ENCODE assay signal across 18 cellular contexts in the genomic region with DNA sequence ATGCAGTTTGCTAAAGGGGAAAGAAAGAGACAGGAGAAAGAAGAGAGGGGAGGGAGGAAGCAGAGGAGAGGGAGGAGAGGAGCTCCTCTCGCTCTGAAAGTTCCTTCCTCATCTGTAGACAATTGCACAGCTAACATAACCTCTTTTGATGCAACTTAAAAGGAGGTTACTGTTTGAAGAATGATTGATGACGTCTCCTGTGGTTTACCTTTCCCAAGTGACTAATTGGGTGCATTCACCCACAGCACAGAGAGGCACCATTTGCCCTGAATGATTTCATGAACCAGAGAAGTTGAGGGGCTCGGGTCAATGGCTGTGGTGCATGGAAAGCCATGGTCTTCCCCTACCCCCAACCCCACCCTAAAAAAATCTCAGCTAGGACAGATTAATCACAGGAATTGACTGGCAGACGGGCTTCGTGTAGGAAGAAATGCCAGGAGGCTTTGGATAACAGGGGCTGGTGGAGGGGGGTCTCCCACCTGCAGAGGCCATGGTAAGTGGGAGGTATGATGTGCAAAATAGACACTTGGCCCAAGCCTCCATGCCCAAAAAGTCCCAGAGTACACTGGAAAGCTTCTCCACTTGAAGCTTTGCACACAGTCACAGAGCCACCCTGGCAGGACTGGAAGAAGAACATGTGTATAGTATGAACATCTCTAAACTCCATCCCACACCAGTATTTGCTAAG.
DNase-seq lines count a peak whose midpoint lies in the region; ATAC-seq and TF ChIP-seq lines count a peak whose summit lies in the region.
"Had no signal": no experiment of that assay in that cellular context is flagged by ENCODE, and none has a peak within 500 bp of the region (broad histone marks: within the 10 kb centered on the region; RNA-seq: fewer than 3 reads in every experiment).

No MANE protein-coding gene starts in this region.

- H3K36me3 ChIP-seq in KOPT-K1 (ENCODE audit: insufficient read depth, low read length) = no peaks in the 10 kb centered on the region
- H3K36me3 ChIP-seq in uterus = no peaks in the 10 kb centered on the region
- H3K36me3 ChIP-seq: ascending aorta, spleen, upper lobe of right lung had no signal

- CTCF ChIA-PET in WTC11 (lab: Charles Lee) = no interaction called here

- no peak overlapping the region for H3K4me3 ChIP-seq in uterus
- H3K4me3 ChIP-seq: ascending aorta, hepatocyte, spleen, upper lobe of right lung had no signal

- no peak overlapping the region for H3K27ac Mint-ChIP-seq in activated CD4-positive, alpha-beta T cell treated with anti-CD3 and anti-CD28 coated beads, Interleukin-2, amount 10 ng/mL, durations not matched to agents 24 days and 14 days
- H3K27ac Mint-ChIP-seq in activated naive CD8-positive, alpha-beta T cell treated with anti-CD3 and anti-CD28 coated beads for 36 hours = no peak overlapping the region
- H3K27ac Mint-ChIP-seq in WTC11 = no peak overlapping the region
- H3K27ac Mint-ChIP-seq: HFFc6 had no signal

- peaks cover 8% of the 10 kb centered on the region for H3K4me1 Mint-ChIP-seq in activated CD4-positive, alpha-beta T cell treated with anti-CD3 and anti-CD28 coated beads, Interleukin-2, amount 10 ng/mL, durations not matched to agents 24 days and 14 days
- peaks cover 17% of the 10 kb centered on the region for H3K4me1 Mint-ChIP-seq in activated naive CD8-positive, alpha-beta T cell treated with anti-CD3 and anti-CD28 coated beads for 36 hours
- peaks cover 8% of the 10 kb centered on the region for H3K4me1 Mint-ChIP-seq in WTC11

- peaks cover 4% of the 10 kb centered on the region for H3K27me3 Mint-ChIP-seq in activated CD4-positive, alpha-beta T cell treated with anti-CD3 and anti-CD28 coated beads, Interleukin-2, amount 10 ng/mL, durations not matched to agents 24 days and 14 days
- H3K27me3 Mint-ChIP-seq in activated naive CD8-positive, alpha-beta T cell treated with anti-CD3 and anti-CD28 coated beads for 36 hours = peaks cover 34% of the 10 kb centered on the region
- no peaks in the 10 kb centered on the region for H3K27me3 Mint-ChIP-seq in WTC11 (ENCODE audit: low read depth)

- H3K4me1 ChIP-seq in uterus = peaks cover 4 to 5% of the 10 kb centered on the region in 2 donors
- H3K4me1 ChIP-seq: spleen, upper lobe of right lung had no signal

- TF ChIP-seq CTCF in WTC11 (IDR thresholded peaks at IDR 0.05) (no peak), uterus (IDR thresholded peaks at IDR 0.05) (no peak)

- no peaks in the 10 kb centered on the region for H3K9me3 ChIP-seq in KOPT-K1 (ENCODE audit: insufficient read depth, low read length, poor library complexity, severe bottlenecking)
- H3K9me3 ChIP-seq in uterus = no peaks in the 10 kb centered on the region
- H3K9me3 ChIP-seq: ascending aorta, spleen, upper lobe of right lung had no signal

- H3K9me3 Mint-ChIP-seq in activated CD4-positive, alpha-beta T cell treated with anti-CD3 and anti-CD28 coated beads, Interleukin-2, amount 10 ng/mL, durations not matched to agents 24 days and 14 days = no peaks in the 10 kb centered on the region
- H3K9me3 Mint-ChIP-seq in activated naive CD8-positive, alpha-beta T cell treated with anti-CD3 and anti-CD28 coated beads for 36 hours = no peaks in the 10 kb centered on the region
- peaks cover 9% of the 10 kb centered on the region for H3K9me3 Mint-ChIP-seq in WTC11

- no peak for ATAC-seq in WTC11
- ATAC-seq: upper lobe of right lung had no signal

- no peak for TF ChIP-seq POLR2A in uterus (IDR thresholded peaks at IDR 0.05)

- DNase-seq in activated CD4-positive, alpha-beta T cell treated with anti-CD3 and anti-CD28 coated beads for 48 hours = peak; percentile 36
- no peak for DNase-seq in activated CD4-positive, alpha-beta T cell treated with anti-CD3 and anti-CD28 coated beads, Interleukin-2, amount 10 ng/mL, durations not matched to agents 24 days and 14 days
- DNase-seq in activated naive CD8-positive, alpha-beta T cell treated with anti-CD3 and anti-CD28 coated beads for 36 hours = peak; percentile 15
- DNase-seq in mesenteric fat pad (ENCODE audit: low spot score) = peak; percentile 64
- no peak for DNase-seq in WTC11 (ENCODE audit: low spot score)
- DNase-seq in iPS-NIHi11 (ENCODE audit: low spot score) = no peak
- no peak for DNase-seq in uterus
- DNase-seq: activated CD8-positive, alpha-beta memory T cell treated with anti-CD3 and anti-CD28 coated beads for 24 hours; EL; HFFc6; IMR-90; NCI-H187; NCI-H774; spleen; upper lobe of right lung had no signal

- POLR2A ChIA-PET in WTC11 (lab: Charles Lee) = interaction anchor here (0.7 kb wide), 1 partner anchor 11 kb away, joined by 5 read pairs; no protein-coding TSS in a partner anchor

- no peaks in the 10 kb centered on the region for H3K27me3 ChIP-seq in uterus
- H3K27me3 ChIP-seq: ascending aorta, hepatocyte, upper lobe of right lung had no signal

- intact Hi-C loops in activated CD4-positive, alpha-beta T cell treated with anti-CD3 and anti-CD28 coated beads, Interleukin-2, amount 10 ng/mL, durations not matched to agents 24 days and 14 days (cut with micrococcal nuclease) = no loop called here
- intact Hi-C loops in uterus (cut with DNase I; ENCODE audit: low total_unique reads) = no loop called here

- H3K4me3 Mint-ChIP-seq in activated CD4-positive, alpha-beta T cell treated with anti-CD3 and anti-CD28 coated beads, Interleukin-2, amount 10 ng/mL, durations not matched to agents 24 days and 14 days = no peak overlapping the region
- H3K4me3 Mint-ChIP-seq in activated naive CD8-positive, alpha-beta T cell treated with anti-CD3 and anti-CD28 coated beads for 36 hours = no peak overlapping the region
- no peak overlapping the region for H3K4me3 Mint-ChIP-seq in WTC11
- H3K4me3 Mint-ChIP-seq: HFFc6 had no signal

- H3K27ac ChIP-seq in KOPT-K1 (ENCODE audit: low read depth, low read length, poor library complexity, severe bottlenecking) = peak overlapping the region; percentile 28
- no peak overlapping the region for H3K27ac ChIP-seq in uterus
- H3K27ac ChIP-seq: ascending aorta, hepatocyte, spleen, upper lobe of right lung had no signal

- no peaks in the 10 kb centered on the region for H3K36me3 Mint-ChIP-seq in activated CD4-positive, alpha-beta T cell treated with anti-CD3 and anti-CD28 coated beads, Interleukin-2, amount 10 ng/mL, durations not matched to agents 24 days and 14 days (ENCODE audit: low read depth)
- no peaks in the 10 kb centered on the region for H3K36me3 Mint-ChIP-seq in activated naive CD8-positive, alpha-beta T cell treated with anti-CD3 and anti-CD28 coated beads for 36 hours
- peaks cover 2% of the 10 kb centered on the region; the same call in 1 of the 2 replicates for H3K36me3 Mint-ChIP-seq in WTC11

TF ChIP-seq in WTC11, 78 proteins besides CTCF, POLR2A, EP300 and RAD21 (continues in another document):
- TF ChIP-seq NR1H2 (CRISPR knock-in tag; IDR thresholded peaks at IDR 0.05) = no peak
- no peak for TF ChIP-seq NR2C2 (CRISPR knock-in tag; IDR thresholded peaks at IDR 0.05)
- no peak for TF ChIP-seq ZNF232 (CRISPR knock-in tag; IDR thresholded peaks at IDR 0.05)
- TF ChIP-seq, protein P1, sequence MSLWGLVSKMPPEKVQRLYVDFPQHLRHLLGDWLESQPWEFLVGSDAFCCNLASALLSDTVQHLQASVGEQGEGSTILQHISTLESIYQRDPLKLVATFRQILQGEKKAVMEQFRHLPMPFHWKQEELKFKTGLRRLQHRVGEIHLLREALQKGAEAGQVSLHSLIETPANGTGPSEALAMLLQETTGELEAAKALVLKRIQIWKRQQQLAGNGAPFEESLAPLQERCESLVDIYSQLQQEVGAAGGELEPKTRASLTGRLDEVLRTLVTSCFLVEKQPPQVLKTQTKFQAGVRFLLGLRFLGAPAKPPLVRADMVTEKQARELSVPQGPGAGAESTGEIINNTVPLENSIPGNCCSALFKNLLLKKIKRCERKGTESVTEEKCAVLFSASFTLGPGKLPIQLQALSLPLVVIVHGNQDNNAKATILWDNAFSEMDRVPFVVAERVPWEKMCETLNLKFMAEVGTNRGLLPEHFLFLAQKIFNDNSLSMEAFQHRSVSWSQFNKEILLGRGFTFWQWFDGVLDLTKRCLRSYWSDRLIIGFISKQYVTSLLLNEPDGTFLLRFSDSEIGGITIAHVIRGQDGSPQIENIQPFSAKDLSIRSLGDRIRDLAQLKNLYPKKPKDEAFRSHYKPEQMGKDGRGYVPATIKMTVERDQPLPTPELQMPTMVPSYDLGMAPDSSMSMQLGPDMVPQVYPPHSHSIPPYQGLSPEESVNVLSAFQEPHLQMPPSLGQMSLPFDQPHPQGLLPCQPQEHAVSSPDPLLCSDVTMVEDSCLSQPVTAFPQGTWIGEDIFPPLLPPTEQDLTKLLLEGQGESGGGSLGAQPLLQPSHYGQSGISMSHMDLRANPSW (CRISPR knock-in tag; conservative IDR thresholded peaks at IDR 0.05; ENCODE audit: low read depth) = no peak
- no peak for TF ChIP-seq ZNF396 (CRISPR knock-in tag; IDR thresholded peaks at IDR 0.05; ENCODE audit: borderline replicate concordance)
- no peak for TF ChIP-seq CREB1 (CRISPR knock-in tag; IDR thresholded peaks at IDR 0.05)
- TF ChIP-seq ESRRA (CRISPR knock-in tag; IDR thresholded peaks at IDR 0.05; ENCODE audit: borderline replicate concordance) = no peak
- TF ChIP-seq, protein P2, sequence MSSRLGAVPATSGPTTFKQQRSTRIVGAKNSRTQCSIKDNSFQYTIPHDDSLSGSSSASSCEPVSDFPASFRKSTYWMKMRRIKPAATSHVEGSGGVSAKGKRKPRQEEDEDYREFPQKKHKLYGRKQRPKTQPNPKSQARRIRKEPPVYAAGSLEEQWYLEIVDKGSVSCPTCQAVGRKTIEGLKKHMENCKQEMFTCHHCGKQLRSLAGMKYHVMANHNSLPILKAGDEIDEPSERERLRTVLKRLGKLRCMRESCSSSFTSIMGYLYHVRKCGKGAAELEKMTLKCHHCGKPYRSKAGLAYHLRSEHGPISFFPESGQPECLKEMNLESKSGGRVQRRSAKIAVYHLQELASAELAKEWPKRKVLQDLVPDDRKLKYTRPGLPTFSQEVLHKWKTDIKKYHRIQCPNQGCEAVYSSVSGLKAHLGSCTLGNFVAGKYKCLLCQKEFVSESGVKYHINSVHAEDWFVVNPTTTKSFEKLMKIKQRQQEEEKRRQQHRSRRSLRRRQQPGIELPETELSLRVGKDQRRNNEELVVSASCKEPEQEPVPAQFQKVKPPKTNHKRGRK (CRISPR knock-in tag; IDR thresholded peaks at IDR 0.05; ENCODE audit: borderline replicate concordance) = no peak
- no peak for TF ChIP-seq FOXP1 (CRISPR knock-in tag; IDR thresholded peaks at IDR 0.05; ENCODE audit: borderline replicate concordance)
- no peak for TF ChIP-seq ELF4 (CRISPR knock-in tag; IDR thresholded peaks at IDR 0.05; ENCODE audit: low read depth)
- no peak for TF ChIP-seq JAZF1 (CRISPR knock-in tag; IDR thresholded peaks at IDR 0.05)
- no peak for TF ChIP-seq ZNF121 (CRISPR knock-in tag; IDR thresholded peaks at IDR 0.05)

Comparison
In these comparisons a context has a peak if more than half of its experiments do, and no peak if none do; other contexts are left out.
1. DNase-seq: peak in activated CD4-positive, alpha-beta T cell treated with anti-CD3 and anti-CD28 coated beads for 48 hours (single experiment), activated naive CD8-positive, alpha-beta T cell treated with anti-CD3 and anti-CD28 coated beads for 36 hours (single experiment) and mesenteric fat pad (single experiment); none in activated CD4-positive, alpha-beta T cell treated with anti-CD3 and anti-CD28 coated beads, Interleukin-2, amount 10 ng/mL, durations not matched to agents 24 days and 14 days (single experiment), WTC11 (single experiment), iPS-NIHi11 (single experiment) and uterus (0 of 2).